ENCODE assay signal across 28 cellular contexts in the genomic region with DNA sequence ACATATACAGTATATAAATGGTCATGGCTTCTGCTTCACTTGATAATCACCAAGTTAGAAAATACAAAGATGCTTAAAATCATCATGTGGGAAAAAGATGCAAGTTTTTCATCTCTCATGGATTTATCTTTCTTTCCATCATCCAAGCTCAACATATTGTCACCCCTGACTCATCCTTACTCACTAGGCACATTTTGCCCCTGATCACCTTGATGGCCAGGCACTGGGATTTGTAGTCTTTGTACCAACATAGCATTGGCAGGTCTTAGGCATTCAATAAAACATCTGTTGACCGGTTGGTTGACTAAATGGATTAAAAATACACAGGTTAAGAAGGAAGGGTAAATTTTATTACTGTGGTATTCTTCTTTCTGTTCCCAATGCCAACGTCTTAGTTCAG. TPM values are rescaled to one million over a fixed set of nuclear protein-coding genes. Genes with fewer than 3 reads are reported as not detected.
A peak's percentile ranks its signal among the peaks of the same experiment; 100 is the strongest.
DNase-seq lines count a peak whose midpoint lies in the region; ATAC-seq and TF ChIP-seq lines count a peak whose summit lies in the region.
"Had no signal": no experiment of that assay in that cellular context is flagged by ENCODE, and none has a peak within 500 bp of the region (broad histone marks: within the 10 kb centered on the region; RNA-seq: fewer than 3 reads in every experiment).

No MANE protein-coding gene starts in this region.

- ATAC-seq in natural killer cell: no peak
- ATAC-seq in natural killer cell treated with Interleukin-12 subunit alpha and Interleukin-12 subunit beta and Interleukin-15 and Interleukin-18, amount 100 ng/mL, for 72 hours: no peak
- ATAC-seq in HG03521 (IDR thresholded peaks at IDR 0.05; ENCODE audit: unreplicated experiment): no peak
- ATAC-seq: gastroesophageal sphincter, HepG2, left lobe of liver, Panc1 had no signal

- DNase-seq in natural killer cell (no peak), LHCN-M2 (ENCODE audit: low read depth) (peak; percentile 2), progenitor cell of endocrine pancreas (ENCODE audit: low spot score, unreplicated experiment) (no peak), NCI-H2081 (lab: John Stamatoyannopoulos, UW) (no peak), NOMO-1 (lab: John Stamatoyannopoulos, UW; ENCODE audit: unreplicated experiment in 2 of 2) (no peak)
- no peak for DNase-seq in natural killer cell treated with Interleukin-12 subunit alpha and Interleukin-12 subunit beta and Interleukin-15 and Interleukin-18, amount 100 ng/mL, for 72 hours (ENCODE audit: low spot score)
- no peak for DNase-seq in activated naive CD8-positive, alpha-beta T cell treated with anti-CD3 and anti-CD28 coated beads for 36 hours
- DNase-seq: activated CD4-positive, CD25-positive, alpha-beta regulatory T cell; activated naive CD4-positive, alpha-beta T cell treated with anti-CD3 and anti-CD28 coated beads, Interleukin-2, amount 10 ng/mL, durations not matched to agents 7 days and 5 days; activated T-cell treated with anti-CD3 and anti-CD28 coated beads for 4 hours; caudate nucleus; GOT3; Kasumi-1; NCI-H1694 treated with DMSO at 0.1 percent for 48 hours; NCI-H524; NK-92 treated with Interleukin-12 subunit alpha and Interleukin-12 subunit beta, amount 100 ng/mL, for 24 hours; SHP77 treated with DMSO at 0.1 percent for 48 hours; stimulated activated CD4-positive, alpha-beta T cell treated with anti-CD3 and anti-CD28 coated beads, Interleukin-15, amount 100 ng/mL, for 24 hours; stimulated activated naive CD4-positive, alpha-beta T cell; SW 1271; uterus had no signal

- no peak overlapping the region for H3K4me3 Mint-ChIP-seq in natural killer cell
- no peak overlapping the region for H3K4me3 Mint-ChIP-seq in natural killer cell treated with Interleukin-12 subunit alpha and Interleukin-12 subunit beta and Interleukin-15 and Interleukin-18, amount 100 ng/mL, for 72 hours
- H3K4me3 Mint-ChIP-seq in activated naive CD8-positive, alpha-beta T cell treated with anti-CD3 and anti-CD28 coated beads for 36 hours: no peak overlapping the region
- H3K4me3 Mint-ChIP-seq in progenitor cell of endocrine pancreas (ENCODE audit: low read depth): no peak overlapping the region
- H3K4me3 Mint-ChIP-seq: activated naive CD4-positive, alpha-beta T cell treated with anti-CD3 and anti-CD28 coated beads, Interleukin-2, amount 10 ng/mL, durations not matched to agents 7 days and 5 days; CD14-positive monocyte; dendritic cell treated with granulocyte-macrophage colony-stimulating factor and Interleukin-4, amounts not matched to agents 40 ng/mL and 50 ng/mL, for 4 days had no signal

- H3K9me3 Mint-ChIP-seq in natural killer cell (no peaks in the 10 kb centered on the region), progenitor cell of endocrine pancreas (ENCODE audit: low read depth) (no peaks in the 10 kb centered on the region)
- H3K9me3 Mint-ChIP-seq in natural killer cell treated with Interleukin-12 subunit alpha and Interleukin-12 subunit beta and Interleukin-15 and Interleukin-18, amount 100 ng/mL, for 72 hours: no peaks in the 10 kb centered on the region
- no peaks in the 10 kb centered on the region for H3K9me3 Mint-ChIP-seq in activated naive CD8-positive, alpha-beta T cell treated with anti-CD3 and anti-CD28 coated beads for 36 hours
- H3K9me3 Mint-ChIP-seq: activated naive CD4-positive, alpha-beta T cell treated with anti-CD3 and anti-CD28 coated beads, Interleukin-2, amount 10 ng/mL, durations not matched to agents 7 days and 5 days; CD14-positive monocyte; dendritic cell treated with granulocyte-macrophage colony-stimulating factor and Interleukin-4, amounts not matched to agents 40 ng/mL and 50 ng/mL, for 4 days had no signal

- H3K27ac Mint-ChIP-seq in natural killer cell (peak overlapping the region; percentile 56 to 77), progenitor cell of endocrine pancreas (peak overlapping the region; percentile 44)
- H3K27ac Mint-ChIP-seq in natural killer cell treated with Interleukin-12 subunit alpha and Interleukin-12 subunit beta and Interleukin-15 and Interleukin-18, amount 100 ng/mL, for 72 hours: peak overlapping the region in 1 of 2 donors; percentile 8
- peak overlapping the region; percentile 35 for H3K27ac Mint-ChIP-seq in activated naive CD8-positive, alpha-beta T cell treated with anti-CD3 and anti-CD28 coated beads for 36 hours
- H3K27ac Mint-ChIP-seq: activated naive CD4-positive, alpha-beta T cell treated with anti-CD3 and anti-CD28 coated beads, Interleukin-2, amount 10 ng/mL, durations not matched to agents 7 days and 5 days; dendritic cell treated with granulocyte-macrophage colony-stimulating factor and Interleukin-4, amounts not matched to agents 40 ng/mL and 50 ng/mL, for 4 days had no signal

- intact Hi-C loops in natural killer cell (cut with micrococcal nuclease): no loop called here

- H3K36me3 Mint-ChIP-seq in natural killer cell (peaks cover 16% of the 10 kb centered on the region), progenitor cell of endocrine pancreas (ENCODE audit: insufficient read depth) (peaks cover 28% of the 10 kb centered on the region)
- H3K36me3 Mint-ChIP-seq in natural killer cell treated with Interleukin-12 subunit alpha and Interleukin-12 subunit beta and Interleukin-15 and Interleukin-18, amount 100 ng/mL, for 72 hours: peaks cover 31% of the 10 kb centered on the region
- peaks cover 35% of the 10 kb centered on the region for H3K36me3 Mint-ChIP-seq in activated naive CD8-positive, alpha-beta T cell treated with anti-CD3 and anti-CD28 coated beads for 36 hours

- TF ChIP-seq CTCF in natural killer cell (IDR thresholded peaks at IDR 0.05): no peak
- no peak for TF ChIP-seq CTCF in progenitor cell of endocrine pancreas (IDR thresholded peaks at IDR 0.05; ENCODE audit: unreplicated experiment)

- H3K4me1 Mint-ChIP-seq in natural killer cell (no peaks in the 10 kb centered on the region), progenitor cell of endocrine pancreas (ENCODE audit: low read depth) (no peaks in the 10 kb centered on the region)
- H3K4me1 Mint-ChIP-seq in natural killer cell treated with Interleukin-12 subunit alpha and Interleukin-12 subunit beta and Interleukin-15 and Interleukin-18, amount 100 ng/mL, for 72 hours (ENCODE audit: low read depth in 2 of 2): peaks cover 0 to 5% of the 10 kb centered on the region in 2 donors
- peaks cover 5% of the 10 kb centered on the region for H3K4me1 Mint-ChIP-seq in activated naive CD8-positive, alpha-beta T cell treated with anti-CD3 and anti-CD28 coated beads for 36 hours
- H3K4me1 Mint-ChIP-seq: activated naive CD4-positive, alpha-beta T cell treated with anti-CD3 and anti-CD28 coated beads, Interleukin-2, amount 10 ng/mL, durations not matched to agents 7 days and 5 days; CD14-positive monocyte had no signal

- H3K27me3 Mint-ChIP-seq in natural killer cell (ENCODE audit: low read depth in 2 of 2): no peaks in the 10 kb centered on the region
- no peaks in the 10 kb centered on the region for H3K27me3 Mint-ChIP-seq in natural killer cell treated with Interleukin-12 subunit alpha and Interleukin-12 subunit beta and Interleukin-15 and Interleukin-18, amount 100 ng/mL, for 72 hours
- no peaks in the 10 kb centered on the region for H3K27me3 Mint-ChIP-seq in activated naive CD8-positive, alpha-beta T cell treated with anti-CD3 and anti-CD28 coated beads for 36 hours
- no peaks in the 10 kb centered on the region for H3K27me3 Mint-ChIP-seq in progenitor cell of endocrine pancreas
- H3K27me3 Mint-ChIP-seq: activated naive CD4-positive, alpha-beta T cell treated with anti-CD3 and anti-CD28 coated beads, Interleukin-2, amount 10 ng/mL, durations not matched to agents 7 days and 5 days; dendritic cell treated with granulocyte-macrophage colony-stimulating factor and Interleukin-4, amounts not matched to agents 40 ng/mL and 50 ng/mL, for 4 days had no signal

RNA-seq across cellular contexts. Expression of gene KLHDC2, which starts 28.1 kb away (rescaled TPM):
- total RNA-seq in natural killer cell (10 to 100 TPM; 60.4 to 64.2 (median 63.2) TPM), LHCN-M2 (2014; rRNA removed) (37.7 and 48.0 TPM in 2 replicates), progenitor cell of endocrine pancreas (79.9 and 80.0 TPM in 2 replicates)
- 10 to 100 TPM; 17.2 to 17.8 TPM for total RNA-seq in natural killer cell treated with Interleukin-12 subunit alpha and Interleukin-12 subunit beta and Interleukin-15 and Interleukin-18, amount 100 ng/mL, for 72 hours
- 33.6 TPM for polyA plus RNA-seq in LHCN-M2 (2012)
- 10 to 100 TPM; 20.8 to 21.5 TPM for total RNA-seq in activated naive CD8-positive, alpha-beta T cell treated with anti-CD3 and anti-CD28 coated beads for 36 hours

RNA-seq across cellular contexts. Expression of gene NEMF, which starts 56.6 kb away (rescaled TPM):
- 100 to 1,000 TPM; 120 to 126 (median 122) TPM for total RNA-seq in natural killer cell
- 100 to 1,000 TPM in 1 of 2 donors, 10 to 100 TPM in 1; 95.2 to 120 TPM for total RNA-seq in natural killer cell treated with Interleukin-12 subunit alpha and Interleukin-12 subunit beta and Interleukin-15 and Interleukin-18, amount 100 ng/mL, for 72 hours
- 37.3 and 49.0 TPM in 2 replicates for total RNA-seq in LHCN-M2 (2014; rRNA removed)
- 14.0 TPM for polyA plus RNA-seq in LHCN-M2 (2012)
- total RNA-seq in activated naive CD8-positive, alpha-beta T cell treated with anti-CD3 and anti-CD28 coated beads for 36 hours: 10 to 100 TPM; 53.7 to 64.6 TPM
- 86.1 and 86.8 TPM in 2 replicates for total RNA-seq in progenitor cell of endocrine pancreas
